In the genomic region with DNA sequence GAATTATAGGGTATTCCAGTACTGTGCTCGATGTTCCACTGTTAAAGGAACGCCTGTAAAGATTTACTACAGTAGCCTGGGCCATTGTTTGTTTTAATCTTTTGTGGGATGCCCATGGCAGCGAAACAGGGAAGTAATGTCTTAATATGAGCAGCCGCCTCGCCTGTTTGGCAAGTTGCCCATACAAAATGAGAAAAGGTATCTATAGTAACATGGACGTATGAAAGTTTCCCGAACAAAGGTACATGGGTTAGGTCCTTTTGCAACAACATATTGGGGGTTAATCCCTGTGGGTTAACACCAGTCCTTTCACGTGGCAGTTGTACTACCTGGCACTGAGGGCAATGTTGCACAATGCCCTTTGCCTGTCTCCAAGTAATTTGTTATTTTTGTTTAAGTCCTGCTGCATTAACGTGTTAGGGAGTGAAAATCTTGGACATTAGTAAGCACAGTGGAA, we compare ENCODE assay signal across 14 cellular contexts. TPM values are rescaled to one million over a fixed set of nuclear protein-coding genes. Genes with fewer than 3 reads are reported as not detected.
A peak's percentile ranks its signal among the peaks of the same experiment; 100 is the strongest.
DNase-seq lines count a peak whose midpoint lies in the region; ATAC-seq and TF ChIP-seq lines count a peak whose summit lies in the region.
"Had no signal": no experiment of that assay in that cellular context is flagged by ENCODE, and none has a peak within 500 bp of the region (broad histone marks: within the 10 kb centered on the region; RNA-seq: fewer than 3 reads in every experiment).

No MANE protein-coding gene starts in this region.

- peak overlapping the region; percentile 90; the same call in 1 of the 2 replicates for H3K27ac ChIP-seq in C4-2B
- H3K27ac ChIP-seq in Peyer's patch = peak overlapping the region in 3 of 4 donors; percentile 59 to 76 (median 59)
- H3K27ac ChIP-seq in left lung = peak overlapping the region; percentile 51 to 76
- H3K27ac ChIP-seq in CD4-positive, alpha-beta memory T cell (ENCODE audit: low read depth, low read length) = no peak overlapping the region
- H3K27ac ChIP-seq: SK-N-MC, thoracic aorta had no signal

- H3K4me3 Mint-ChIP-seq in CD4-positive, alpha-beta memory T cell = no peak overlapping the region
- H3K4me3 Mint-ChIP-seq: effector memory CD8-positive, alpha-beta T cell had no signal

- H3K9me3 ChIP-seq in Peyer's patch = peaks cover 0 to 15% (median 0%) of the 10 kb centered on the region in 4 donors
- peaks cover 0 to 10% of the 10 kb centered on the region in 2 donors for H3K9me3 ChIP-seq in left lung
- no peaks in the 10 kb centered on the region for H3K9me3 ChIP-seq in CD4-positive, alpha-beta memory T cell (ENCODE audit: control insufficient read depth in 1 of 2, low read length in 2 of 2)

- CTCF ChIA-PET in CD4-positive, alpha-beta memory T cell (lab: Charles Lee; ENCODE audit: partially characterized antibody) = no interaction called here

- TF ChIP-seq CTCF in C4-2B (conservative IDR thresholded peaks at IDR 0.05) = no peak
- TF ChIP-seq CTCF in Peyer's patch (IDR thresholded peaks at IDR 0.05) = no peak
- no peak for TF ChIP-seq CTCF in left lung (IDR thresholded peaks at IDR 0.05)

- H3K4me3 ChIP-seq in Peyer's patch (no peak overlapping the region), left lung (no peak overlapping the region)
- no peak overlapping the region for H3K4me3 ChIP-seq in CD4-positive, alpha-beta memory T cell (ENCODE audit: low read length in 2 of 2)
- H3K4me3 ChIP-seq: SK-N-MC, thoracic aorta had no signal

- no peaks in the 10 kb centered on the region for H3K4me1 Mint-ChIP-seq in CD4-positive, alpha-beta memory T cell

- intact Hi-C loops in left lung (cut with DNase I) = no loop called here
- intact Hi-C loops in CD4-positive, alpha-beta memory T cell (cut with micrococcal nuclease) = no loop called here

- H3K27me3 Mint-ChIP-seq in CD4-positive, alpha-beta memory T cell = peaks cover 5 to 12% of the 10 kb centered on the region in 2 donors

- POLR2A ChIA-PET in CD4-positive, alpha-beta memory T cell (lab: Charles Lee; ENCODE audit: partially characterized antibody) = no interaction called here

- peaks cover 2 to 31% (median 15%) of the 10 kb centered on the region in 8 donors for H3K9me3 Mint-ChIP-seq in CD4-positive, alpha-beta memory T cell

- ATAC-seq in left lung (peak; percentile 63), HG02571 (IDR thresholded peaks at IDR 0.05; ENCODE audit: unreplicated experiment) (no peak), GM18858 (IDR thresholded peaks at IDR 0.05; ENCODE audit: unreplicated experiment) (no peak)
- ATAC-seq: activated naive CD4-positive, alpha-beta T cell treated with anti-CD3 and anti-CD28 coated beads, Interleukin-2, amount 50 U/mL, for 72 hours; effector memory CD8-positive, alpha-beta T cell had no signal

- H3K4me1 ChIP-seq in Peyer's patch (peaks cover 0 to 22% (median 1%) of the 10 kb centered on the region in 4 donors), left lung (peaks cover 0 to 9% of the 10 kb centered on the region in 2 donors)
- H3K4me1 ChIP-seq in CD4-positive, alpha-beta memory T cell (ENCODE audit: insufficient read depth, low read length) = no peaks in the 10 kb centered on the region

- no peaks in the 10 kb centered on the region for H3K27me3 ChIP-seq in Peyer's patch
- H3K27me3 ChIP-seq in left lung = no peaks in the 10 kb centered on the region
- no peaks in the 10 kb centered on the region for H3K27me3 ChIP-seq in CD4-positive, alpha-beta memory T cell (ENCODE audit: insufficient read depth, low read length)

- H3K36me3 ChIP-seq in Peyer's patch = no peaks in the 10 kb centered on the region
- no peaks in the 10 kb centered on the region for H3K36me3 ChIP-seq in left lung
- no peaks in the 10 kb centered on the region for H3K36me3 ChIP-seq in CD4-positive, alpha-beta memory T cell (ENCODE audit: insufficient read depth, low read length)
- H3K36me3 ChIP-seq: thoracic aorta had no signal

- H3K36me3 Mint-ChIP-seq in CD4-positive, alpha-beta memory T cell = peaks cover 0 to 6% of the 10 kb centered on the region in 2 donors

- no peak for TF ChIP-seq POLR2A in Peyer's patch (IDR thresholded peaks at IDR 0.05)

- DNase-seq in NCI-H128 (lab: John Stamatoyannopoulos, UW; ENCODE audit: unreplicated experiment) = peak; percentile 17
- DNase-seq in Peyer's patch = peak in 2 of 3 donors; percentile 60 to 82
- DNase-seq in left lung = peak in 1 of 2 donors; percentile 44
- no peak for DNase-seq in CD4-positive, alpha-beta memory T cell
- DNase-seq in activated CD4-positive, CD25-positive, alpha-beta regulatory T cell (lab: John Stamatoyannopoulos, UW) = no peak
- DNase-seq: effector memory CD8-positive, alpha-beta T cell; H7; NCI-H1048 had no signal

- H3K27ac Mint-ChIP-seq in CD4-positive, alpha-beta memory T cell = no peak overlapping the region
- H3K27ac Mint-ChIP-seq: activated naive CD4-positive, alpha-beta T cell treated with anti-CD3 and anti-CD28 coated beads, Interleukin-2, amount 50 U/mL, for 72 hours; effector memory CD8-positive, alpha-beta T cell had no signal

RNA-seq across cellular contexts. Expression of gene TMC5, which starts 21.1 kb away (rescaled TPM):
- total RNA-seq in Peyer's patch (100 to 1,000 TPM in 3 of 4 donors, 10 to 100 TPM in 1; 26.4 to 218 (median 175) TPM), left lung (100 to 1,000 TPM in 1 of 2 donors, 10 to 100 TPM in 1; 78.8 to 105 TPM)
- total RNA-seq in CD4-positive, alpha-beta memory T cell = not detected
- polyA plus RNA-seq in CD4-positive, alpha-beta memory T cell = under 1 TPM in 1 of 2 donors, not detected in 1; 0.57 TPM
- total RNA-seq: activated naive CD4-positive, alpha-beta T cell treated with anti-CD3 and anti-CD28 coated beads, Interleukin-2, amount 50 U/mL, for 72 hours had no signal

Comparison
In these comparisons a context has a peak if more than half of its experiments do, and no peak if none do; other contexts are left out.
1. DNase-seq: peak in NCI-H128 (single experiment) and Peyer's patch (2 of 3); none in CD4-positive, alpha-beta memory T cell (0 of 5) and activated CD4-positive, CD25-positive, alpha-beta regulatory T cell (0 of 4).
2. RNA of gene TMC5, which starts 21.1 kb away (total RNA-seq): 26.4 to 218 TPM in Peyer's patch and 78.8 to 105 TPM in left lung; not detected in CD4-positive, alpha-beta memory T cell; every median in the first group is over 10 times any median in the second.